ENCODE assay signal across 17 cellular contexts in genomic region chr2:148900350-148900749, GRCh38.
DNase-seq lines count a peak whose midpoint lies in the region; ATAC-seq, FAIRE-seq and TF ChIP-seq lines count a peak whose summit lies in the region.
"Had no signal": no experiment of that assay in that cellular context is flagged by ENCODE, and none has a peak within 500 bp of the region (broad histone marks: within the 10 kb centered on the region; RNA-seq: fewer than 3 reads in every experiment).

No MANE protein-coding gene starts in this region.

- H4K20me1 ChIP-seq in DOHH2 (ENCODE audit: control insufficient read depth, insufficient read depth, low read depth, low read length): no peaks in the 10 kb centered on the region

- no peaks in the 10 kb centered on the region for H3K27me3 ChIP-seq in DOHH2 (ENCODE audit: control insufficient read depth, low read length)
- H3K27me3 ChIP-seq: MG63 had no signal

- 0 out of 2 replicates have a peak overlapping the region, but pooled peaks have one; percentile 20 for H3K4me3 ChIP-seq in DOHH2 (ENCODE audit: low read length)
- H3K4me3 ChIP-seq: MG63 had no signal

- peak overlapping the region; percentile 3 for H3K27ac Mint-ChIP-seq in nephron progenitor cell
- H3K27ac Mint-ChIP-seq: activated CD8-positive, alpha-beta memory T cell treated with anti-CD3 and anti-CD28 coated beads, Interleukin-2, amount 10 ng/mL, durations not matched to agents 7 days and 5 days; activated naive CD8-positive, alpha-beta T cell treated with anti-CD3 and anti-CD28 coated beads, Interleukin-2, amount 10 ng/mL, durations not matched to agents 7 days and 5 days; CD4-positive, CD25-positive, alpha-beta regulatory T cell; IgD-negative memory B cell; naive thymus-derived CD8-positive, alpha-beta T cell had no signal

- H3K9me3 ChIP-seq in DOHH2 (ENCODE audit: control insufficient read depth, insufficient read depth, low read length): no peaks in the 10 kb centered on the region
- H3K9me3 ChIP-seq: MG63 had no signal

- no peak overlapping the region for H3K27ac ChIP-seq in DOHH2 (ENCODE audit: low read depth, low read length)

- FAIRE-seq in RCC 7860 (lab: Jason Lieb, UNC): no peak

- no peaks in the 10 kb centered on the region for H3F3A ChIP-seq in DOHH2 (ENCODE audit: control insufficient read depth, insufficient read depth)

- H3K36me3 Mint-ChIP-seq in nephron progenitor cell (ENCODE audit: low read depth): peaks cover 27% of the 10 kb centered on the region
- H3K36me3 Mint-ChIP-seq: IgD-negative memory B cell had no signal

- no peak for ATAC-seq in HG02840 (IDR thresholded peaks at IDR 0.05; ENCODE audit: low FRiP score, unreplicated experiment)
- ATAC-seq: activated CD8-positive, alpha-beta memory T cell treated with anti-CD3 and anti-CD28 coated beads, Interleukin-2, amount 10 ng/mL, durations not matched to agents 7 days and 5 days; left lobe of liver; naive thymus-derived CD8-positive, alpha-beta T cell had no signal

- DNase-seq in NCI-H1930 (lab: John Stamatoyannopoulos, UW) (peak; percentile 27 to 35), NCI-H748 (lab: John Stamatoyannopoulos, UW; ENCODE audit: unreplicated experiment) (peak; percentile 97), nephron progenitor cell (no peak), RCC 7860 (ENCODE audit: low spot score) (no peak), ecto neural progenitor cell (ENCODE audit: low spot score) (no peak)
- DNase-seq in activated CD8-positive, alpha-beta memory T cell treated with anti-CD3 and anti-CD28 coated beads for 24 hours: no peak
- DNase-seq: activated CD8-positive, alpha-beta memory T cell treated with anti-CD3 and anti-CD28 coated beads, Interleukin-2, amount 10 ng/mL, durations not matched to agents 7 days and 5 days; activated naive CD8-positive, alpha-beta T cell treated with anti-CD3 and anti-CD28 coated beads, Interleukin-2, amount 10 ng/mL, durations not matched to agents 7 days and 5 days; CD4-positive, CD25-positive, alpha-beta regulatory T cell; head of caudate nucleus; MG63; naive thymus-derived CD8-positive, alpha-beta T cell; T-helper 9 cell had no signal

- peak overlapping the region; percentile 43; the same call in 1 of the 2 replicates for H3K4me2 ChIP-seq in DOHH2 (ENCODE audit: low read length)

- H3K9me3 Mint-ChIP-seq in nephron progenitor cell: peaks cover 4% of the 10 kb centered on the region
- H3K9me3 Mint-ChIP-seq: activated naive CD8-positive, alpha-beta T cell treated with anti-CD3 and anti-CD28 coated beads, Interleukin-2, amount 10 ng/mL, durations not matched to agents 7 days and 5 days; IgD-negative memory B cell had no signal

- H3K4me1 ChIP-seq in DOHH2 (ENCODE audit: control insufficient read depth, low read length): peaks cover 17% of the 10 kb centered on the region

- H3K4me3 Mint-ChIP-seq in nephron progenitor cell: no peak overlapping the region
- H3K4me3 Mint-ChIP-seq: activated CD8-positive, alpha-beta memory T cell treated with anti-CD3 and anti-CD28 coated beads, Interleukin-2, amount 10 ng/mL, durations not matched to agents 7 days and 5 days; activated naive CD8-positive, alpha-beta T cell treated with anti-CD3 and anti-CD28 coated beads, Interleukin-2, amount 10 ng/mL, durations not matched to agents 7 days and 5 days; CD4-positive, CD25-positive, alpha-beta regulatory T cell; IgD-negative memory B cell; naive thymus-derived CD8-positive, alpha-beta T cell had no signal

- no peaks in the 10 kb centered on the region for H3K9me2 ChIP-seq in DOHH2 (replicated peaks; ENCODE audit: control insufficient read depth, low read length)

- H3K4me1 Mint-ChIP-seq in nephron progenitor cell: peaks cover 57% of the 10 kb centered on the region
- H3K4me1 Mint-ChIP-seq: activated CD8-positive, alpha-beta memory T cell treated with anti-CD3 and anti-CD28 coated beads, Interleukin-2, amount 10 ng/mL, durations not matched to agents 7 days and 5 days; activated naive CD8-positive, alpha-beta T cell treated with anti-CD3 and anti-CD28 coated beads, Interleukin-2, amount 10 ng/mL, durations not matched to agents 7 days and 5 days; CD4-positive, CD25-positive, alpha-beta regulatory T cell; naive thymus-derived CD8-positive, alpha-beta T cell had no signal

- peaks cover 1% of the 10 kb centered on the region for H3K27me3 Mint-ChIP-seq in nephron progenitor cell (ENCODE audit: low read depth, poor library complexity)
- H3K27me3 Mint-ChIP-seq: activated CD8-positive, alpha-beta memory T cell treated with anti-CD3 and anti-CD28 coated beads, Interleukin-2, amount 10 ng/mL, durations not matched to agents 7 days and 5 days; activated naive CD8-positive, alpha-beta T cell treated with anti-CD3 and anti-CD28 coated beads, Interleukin-2, amount 10 ng/mL, durations not matched to agents 7 days and 5 days had no signal

- H3K36me3 ChIP-seq in DOHH2 (ENCODE audit: control insufficient read depth, low read length): no peaks in the 10 kb centered on the region
- H3K36me3 ChIP-seq: MG63 had no signal

- H3K79me2 ChIP-seq in DOHH2 (ENCODE audit: control insufficient read depth, low read length): no peaks in the 10 kb centered on the region

- TF ChIP-seq CTCF in DOHH2 (IDR thresholded peaks at IDR 0.05; ENCODE audit: low read depth, low read length, poor library complexity, severe bottlenecking): no peak
- no peak for TF ChIP-seq CTCF in nephron progenitor cell (IDR thresholded peaks at IDR 0.05)

Comparison
In these comparisons a context has a peak if more than half of its experiments do, and no peak if none do; other contexts are left out.
1. DNase-seq: peak in NCI-H1930 (2 of 2) and NCI-H748 (single experiment); none in nephron progenitor cell (single experiment), activated CD8-positive, alpha-beta memory T cell treated with anti-CD3 and anti-CD28 coated beads for 24 hours (single experiment), RCC 7860 (single experiment) and ecto neural progenitor cell (single experiment).